ENCODE assay signal across 8 cellular contexts in genomic region chr17:68057531-68057952, GRCh38. TPM values are rescaled to one million over a fixed set of nuclear protein-coding genes. Genes with fewer than 3 reads are reported as not detected.
DNase-seq lines count a peak whose midpoint lies in the region; ATAC-seq and TF ChIP-seq lines count a peak whose summit lies in the region.

No MANE protein-coding gene starts in this region.

- no peaks in the 10 kb centered on the region for H3K36me3 Mint-ChIP-seq in MCF 10A (ENCODE audit: insufficient read depth, unreplicated experiment)
- no peaks in the 10 kb centered on the region for H3K36me3 Mint-ChIP-seq in natural killer cell treated with Interleukin-12 subunit alpha and Interleukin-12 subunit beta and Interleukin-15 and Interleukin-18, amount 100 ng/mL, for 72 hours

- H3K4me3 Mint-ChIP-seq in MCF 10A (ENCODE audit: unreplicated experiment), result no peak overlapping the region
- no peak overlapping the region for H3K4me3 Mint-ChIP-seq in natural killer cell treated with Interleukin-12 subunit alpha and Interleukin-12 subunit beta and Interleukin-15 and Interleukin-18, amount 100 ng/mL, for 72 hours

- no peaks in the 10 kb centered on the region for H3K27me3 Mint-ChIP-seq in MCF 10A (ENCODE audit: insufficient read depth, unreplicated experiment)
- no peaks in the 10 kb centered on the region for H3K27me3 Mint-ChIP-seq in natural killer cell treated with Interleukin-12 subunit alpha and Interleukin-12 subunit beta and Interleukin-15 and Interleukin-18, amount 100 ng/mL, for 72 hours

- no peak overlapping the region for H3K27ac Mint-ChIP-seq in MCF 10A (ENCODE audit: low read depth, unreplicated experiment)
- no peak overlapping the region for H3K27ac Mint-ChIP-seq in natural killer cell treated with Interleukin-12 subunit alpha and Interleukin-12 subunit beta and Interleukin-15 and Interleukin-18, amount 100 ng/mL, for 72 hours

- POLR2A ChIA-PET in MCF 10A (lab: Yijun Ruan, JAX), result interaction anchor here (0.6 kb wide), 1 partner anchor 232 kb away, joined by 3 read pairs; the partner anchor contains the start of gene BPTF

- in situ Hi-C loops in astrocyte of the spinal cord (cut with HindIII; ENCODE audit: low sequenced_read_pairs), result no loop called here

- no peak overlapping the region for H3K27ac ChIP-seq in breast epithelium
- no peak overlapping the region for H3K27ac ChIP-seq in SJCRH30

- ATAC-seq in natural killer cell treated with Interleukin-12 subunit alpha and Interleukin-12 subunit beta and Interleukin-15 and Interleukin-18, amount 100 ng/mL, for 72 hours, result peak; percentile 53 to 54
- no peak for ATAC-seq in HG02938 (IDR thresholded peaks at IDR 0.05; ENCODE audit: unreplicated experiment)

- BruUV-seq in MCF 10A (replicated peaks; lab: Mats Ljungman, UMichigan), result no TSS peak

- TF ChIP-seq CTCF in MCF 10A (IDR thresholded peaks at IDR 0.05; ENCODE audit: unreplicated experiment), result peak; percentile 21
- TF ChIP-seq CTCF in breast epithelium (IDR thresholded peaks at IDR 0.05), result no peak
- peak; percentile 56 for TF ChIP-seq CTCF in astrocyte of the spinal cord (IDR thresholded peaks at IDR 0.05; ENCODE audit: low read depth, low read length)

- peak; percentile 41 for DNase-seq in MCF 10A (ENCODE audit: unreplicated experiment)
- DNase-seq in breast epithelium (ENCODE audit: low spot score in 2 of 2), result no peak
- peak; percentile 22 to 34 for DNase-seq in SJCRH30
- DNase-seq in astrocyte of the spinal cord (ENCODE audit: low read depth, low spot score), result peak; percentile 29
- no peak for DNase-seq in natural killer cell treated with Interleukin-12 subunit alpha and Interleukin-12 subunit beta and Interleukin-15 and Interleukin-18, amount 100 ng/mL, for 72 hours (ENCODE audit: low spot score)
- no peak for DNase-seq in globus pallidus (ENCODE audit: low spot score)
- DNase-seq in Ammon's horn (ENCODE audit: low spot score), result no peak

- H3K4me1 ChIP-seq in breast epithelium (peaks cover 0 to 11% of the 10 kb centered on the region in 2 donors), SJCRH30 (peaks cover 21% of the 10 kb centered on the region)

- H3K4me3 ChIP-seq in breast epithelium (no peak overlapping the region), SJCRH30 (no peak overlapping the region), astrocyte of the spinal cord (ENCODE audit: low read depth, low read length) (no peak overlapping the region)

- intact Hi-C loops in MCF 10A (cut with micrococcal nuclease) (no loop called here), breast epithelium (cut with DNase I; ENCODE audit: low total_unique reads) (no loop called here)

- H3K36me3 ChIP-seq in breast epithelium (no peaks in the 10 kb centered on the region), SJCRH30 (no peaks in the 10 kb centered on the region)

- H3K4me1 Mint-ChIP-seq in MCF 10A (ENCODE audit: insufficient read depth, unreplicated experiment), result peaks cover 11% of the 10 kb centered on the region
- no peaks in the 10 kb centered on the region for H3K4me1 Mint-ChIP-seq in natural killer cell treated with Interleukin-12 subunit alpha and Interleukin-12 subunit beta and Interleukin-15 and Interleukin-18, amount 100 ng/mL, for 72 hours (ENCODE audit: low read depth in 2 of 2)

- no peaks in the 10 kb centered on the region for H3K9me3 Mint-ChIP-seq in MCF 10A (ENCODE audit: unreplicated experiment)
- H3K9me3 Mint-ChIP-seq in natural killer cell treated with Interleukin-12 subunit alpha and Interleukin-12 subunit beta and Interleukin-15 and Interleukin-18, amount 100 ng/mL, for 72 hours, result no peaks in the 10 kb centered on the region

- CTCF ChIA-PET in MCF 10A (lab: Yijun Ruan, JAX), result interaction anchor here (0.7 to 1.5 kb wide), 4 partner anchors 13 to 128 kb away, joined by 3 to 6 read pairs (median 4); no protein-coding TSS in a partner anchor

- TF ChIP-seq POLR2A in breast epithelium (IDR thresholded peaks at IDR 0.05), result no peak

- H3K27me3 ChIP-seq in breast epithelium (no peaks in the 10 kb centered on the region), SJCRH30 (no peaks in the 10 kb centered on the region)

- H3K9me3 ChIP-seq in breast epithelium (no peaks in the 10 kb centered on the region), SJCRH30 (replicated peaks) (no peaks in the 10 kb centered on the region)

RNA-seq across cellular contexts. Expression of gene KPNA2, which starts 22.0 kb away (rescaled TPM):
- total RNA-seq in MCF 10A (2022) (120 and 132 TPM in 2 replicates), breast epithelium (10 to 100 TPM; 19.7 to 21.9 (median 20.5) TPM)
- 325 and 342 TPM in 2 replicates for total RNA-seq in SJCRH30 (2014; rRNA removed; shearing (Covaris generic))
- total RNA-seq in natural killer cell treated with Interleukin-12 subunit alpha and Interleukin-12 subunit beta and Interleukin-15 and Interleukin-18, amount 100 ng/mL, for 72 hours, result 100 to 1,000 TPM; 172 to 218 TPM

Comparison
In these comparisons a context has a peak if more than half of its experiments do, and no peak if none do; other contexts are left out.
1. DNase-seq: peak in MCF 10A (single experiment), SJCRH30 (2 of 2) and astrocyte of the spinal cord (single experiment); none in breast epithelium (0 of 2), natural killer cell treated with Interleukin-12 subunit alpha and Interleukin-12 subunit beta and Interleukin-15 and Interleukin-18, amount 100 ng/mL, for 72 hours (single experiment), globus pallidus (single experiment) and Ammon's horn (single experiment).
2. CTCF ChIP-seq: peak in MCF 10A (single experiment) and astrocyte of the spinal cord (single experiment); none in breast epithelium (0 of 3).